Comparison of ENCODE assay signal across 13 cellular contexts in the genomic region with DNA sequence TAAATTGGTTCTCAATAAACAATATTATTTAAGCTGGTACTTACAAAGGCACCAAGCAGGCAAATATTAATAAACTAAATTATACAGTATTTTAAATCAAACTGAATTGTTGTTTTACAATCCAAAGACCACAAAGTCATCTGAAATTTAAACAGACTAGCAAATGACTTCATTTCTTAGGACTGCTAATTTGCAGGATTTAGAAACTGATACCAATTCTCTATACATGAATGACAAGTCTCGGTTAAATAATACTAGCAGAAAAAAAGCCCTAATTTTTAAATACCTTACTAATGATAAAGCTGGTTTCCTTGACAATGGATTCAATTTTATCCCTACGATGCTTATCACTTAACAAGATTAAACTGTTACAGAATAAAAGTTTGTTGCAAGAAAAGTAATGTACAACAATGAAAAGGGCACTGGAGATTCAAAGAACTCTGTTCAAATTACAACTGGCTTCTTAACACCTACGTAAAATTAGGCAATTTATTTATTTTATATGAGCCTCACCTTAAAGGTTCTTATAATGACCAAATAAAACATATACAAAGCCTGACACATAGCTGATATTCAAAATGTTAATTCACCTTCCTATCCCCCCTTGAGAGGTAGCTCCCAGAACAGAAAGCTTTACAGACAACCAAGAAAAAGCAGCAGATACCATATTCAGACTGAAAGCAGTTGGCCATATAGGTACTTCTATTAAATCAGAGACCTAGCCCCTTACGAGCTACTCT. TPM values are rescaled to one million over a fixed set of nuclear protein-coding genes. Genes with fewer than 3 reads are reported as not detected.
DNase-seq lines count a peak whose midpoint lies in the region; ATAC-seq and TF ChIP-seq lines count a peak whose summit lies in the region.
"Had no signal": no experiment of that assay in that cellular context is flagged by ENCODE, and none has a peak within 500 bp of the region (broad histone marks: within the 10 kb centered on the region; RNA-seq: fewer than 3 reads in every experiment).

No MANE protein-coding gene starts in this region.

- intact Hi-C loops in body of pancreas (cut with DNase I) = no loop called here

- TF ChIP-seq CTCF in body of pancreas (IDR thresholded peaks at IDR 0.05) = no peak

- 72% methylated on average over 4 of the region's 4 CpGs for WGBS in body of pancreas, 2 donors

- H3K36me3 Mint-ChIP-seq in activated T-cell treated with anti-CD3 and anti-CD28 coated beads, Interleukin-2, amount 50 U/mL, for 24 hours (ENCODE audit: low read depth) = peaks cover 39% of the 10 kb centered on the region
- H3K36me3 Mint-ChIP-seq in naive thymus-derived CD8-positive, alpha-beta T cell = peaks cover 0 to 8% (median 2%) of the 10 kb centered on the region in 3 donors

- H3K27me3 ChIP-seq in body of pancreas = no peaks in the 10 kb centered on the region
- H3K27me3 ChIP-seq: heart left ventricle had no signal

- H3K4me1 ChIP-seq in body of pancreas = no peaks in the 10 kb centered on the region
- H3K4me1 ChIP-seq: heart left ventricle, parathyroid adenoma had no signal

- TF ChIP-seq POLR2A in body of pancreas (IDR thresholded peaks at IDR 0.05) = no peak

- DNase-seq in activated T-cell treated with anti-CD3 and anti-CD28 coated beads, Interleukin-2, amount 50 U/mL, for 24 hours = no peak
- DNase-seq in activated T-cell treated with anti-CD3 and anti-CD28 coated beads, Interleukin-2, amount 50 U/mL, for 48 hours = no peak
- no peak for DNase-seq in naive thymus-derived CD8-positive, alpha-beta T cell
- DNase-seq in body of pancreas (no peak), SW 1271 (lab: John Stamatoyannopoulos, UW) (no peak)
- DNase-seq: effector memory CD8-positive, alpha-beta T cell; heart left ventricle; NCI-H524 had no signal

- POLR2A ChIA-PET in naive thymus-derived CD8-positive, alpha-beta T cell (lab: Charles Lee) = interaction anchor here (0.7 to 1.6 kb wide), 4 partner anchors 13 to 1268 kb away, joined by 3 to 8 read pairs (median 6); partner anchors contain the start of genes BCLAF1, HBS1L and MYB

- H3K4me1 Mint-ChIP-seq in activated T-cell treated with anti-CD3 and anti-CD28 coated beads, Interleukin-2, amount 50 U/mL, for 24 hours (ENCODE audit: low read depth) = peaks cover 68% of the 10 kb centered on the region
- H3K4me1 Mint-ChIP-seq in naive thymus-derived CD8-positive, alpha-beta T cell = peaks cover 27 to 68% (median 60%) of the 10 kb centered on the region in 4 donors

- H3K27me3 Mint-ChIP-seq in activated T-cell treated with anti-CD3 and anti-CD28 coated beads, Interleukin-2, amount 50 U/mL, for 24 hours = no peaks in the 10 kb centered on the region
- H3K27me3 Mint-ChIP-seq in naive thymus-derived CD8-positive, alpha-beta T cell = no peaks in the 10 kb centered on the region
- H3K27me3 Mint-ChIP-seq: effector memory CD8-positive, alpha-beta T cell had no signal

- peak; percentile 80 for ATAC-seq in GM21515 (IDR thresholded peaks at IDR 0.05; ENCODE audit: unreplicated experiment)
- peak; percentile 79 for ATAC-seq in HG03432 (IDR thresholded peaks at IDR 0.05; ENCODE audit: unreplicated experiment)
- peak; percentile 33 to 46 for ATAC-seq in naive thymus-derived CD8-positive, alpha-beta T cell
- no peak for ATAC-seq in body of pancreas
- no peak for ATAC-seq in HG02840 (IDR thresholded peaks at IDR 0.05; ENCODE audit: low FRiP score, unreplicated experiment)
- ATAC-seq: heart left ventricle had no signal

- H3K27ac ChIP-seq in body of pancreas = no peak overlapping the region
- H3K27ac ChIP-seq: parathyroid adenoma had no signal

- H3K4me3 Mint-ChIP-seq in activated T-cell treated with anti-CD3 and anti-CD28 coated beads, Interleukin-2, amount 50 U/mL, for 24 hours = no peak overlapping the region
- peak overlapping the region; percentile 21 to 67 (median 58) for H3K4me3 Mint-ChIP-seq in naive thymus-derived CD8-positive, alpha-beta T cell

- H3K9me3 Mint-ChIP-seq in activated T-cell treated with anti-CD3 and anti-CD28 coated beads, Interleukin-2, amount 50 U/mL, for 24 hours = no peaks in the 10 kb centered on the region
- H3K9me3 Mint-ChIP-seq in naive thymus-derived CD8-positive, alpha-beta T cell = peaks cover 0 to 1% (median 0%) of the 10 kb centered on the region in 9 donors
- H3K9me3 Mint-ChIP-seq: effector memory CD8-positive, alpha-beta T cell had no signal

- no peaks in the 10 kb centered on the region for H3K9me3 ChIP-seq in body of pancreas
- H3K9me3 ChIP-seq: heart left ventricle had no signal

- no peak overlapping the region for H3K4me3 ChIP-seq in body of pancreas
- H3K4me3 ChIP-seq: heart left ventricle, lung had no signal

- H3K36me3 ChIP-seq in body of pancreas (replicated peaks in 1 of 2; ENCODE audit: insufficient read depth in 1 of 2, low read depth in 2 of 2) = no peaks in the 10 kb centered on the region
- H3K36me3 ChIP-seq: heart left ventricle had no signal

- H3K27ac Mint-ChIP-seq in activated T-cell treated with anti-CD3 and anti-CD28 coated beads, Interleukin-2, amount 50 U/mL, for 24 hours = peak overlapping the region; percentile 48
- H3K27ac Mint-ChIP-seq in naive thymus-derived CD8-positive, alpha-beta T cell = peak overlapping the region; percentile 60 to 92 (median 80)
- H3K27ac Mint-ChIP-seq: effector memory CD8-positive, alpha-beta T cell had no signal

RNA-seq across cellular contexts. Expression of gene HBS1L, which starts 33.1 kb away (rescaled TPM):
- 10 to 100 TPM; 87.0 to 96.9 TPM for total RNA-seq in naive thymus-derived CD8-positive, alpha-beta T cell
- polyA plus RNA-seq in naive thymus-derived CD8-positive, alpha-beta T cell = 10 to 100 TPM; 71.1 to 78.2 (median 71.9) TPM
- total RNA-seq in body of pancreas = 10 to 100 TPM; 21.3 to 29.0 TPM

Comparison
In these comparisons a context has a peak if more than half of its experiments do, and no peak if none do; other contexts are left out.
1. ATAC-seq: peak in GM21515 (single experiment), HG03432 (single experiment) and naive thymus-derived CD8-positive, alpha-beta T cell (2 of 2); none in body of pancreas (single experiment) and HG02840 (single experiment).